In the genomic region with DNA sequence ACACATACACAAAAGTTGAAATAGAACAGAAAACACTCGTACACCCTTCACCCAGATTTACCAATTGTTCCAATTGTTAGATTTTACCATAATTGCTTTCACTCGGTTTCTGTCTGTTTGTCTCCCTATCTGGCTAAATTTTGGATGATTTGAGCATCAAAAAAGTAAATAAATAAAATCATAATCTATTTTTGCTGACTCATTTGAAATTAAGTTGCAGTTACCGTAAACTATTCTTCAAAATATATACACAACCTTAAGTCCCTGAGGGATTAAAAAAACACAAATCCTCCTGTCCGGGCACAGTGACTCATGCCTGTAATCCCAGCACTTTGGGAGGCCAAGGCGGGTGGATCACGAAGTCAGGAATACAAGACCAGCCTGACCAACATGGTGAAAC, we compare ENCODE assay signal across 21 cellular contexts.
A peak's percentile ranks its signal among the peaks of the same experiment; 100 is the strongest.
DNase-seq lines count a peak whose midpoint lies in the region; ATAC-seq, FAIRE-seq and TF ChIP-seq lines count a peak whose summit lies in the region.
"Had no signal": no experiment of that assay in that cellular context is flagged by ENCODE, and none has a peak within 500 bp of the region (broad histone marks: within the 10 kb centered on the region; RNA-seq: fewer than 3 reads in every experiment).

No MANE protein-coding gene starts in this region.

- H4K20me1 ChIP-seq in HepG2 (ENCODE audit: insufficient read depth, low read length) (no peaks in the 10 kb centered on the region), IMR-90 (ENCODE audit: insufficient read depth, low read length) (no peaks in the 10 kb centered on the region)

- ATAC-seq in HepG2 (no peak), right lobe of liver (no peak), IMR-90 (ENCODE audit: low read depth) (no peak), HG03439 (IDR thresholded peaks at IDR 0.05; ENCODE audit: unreplicated experiment) (no peak), GM21717 (IDR thresholded peaks at IDR 0.05; ENCODE audit: unreplicated experiment) (no peak)
- ATAC-seq: GM12878, HCT116 had no signal

- H3K4me2 ChIP-seq in HepG2 (ENCODE audit: low read depth, low read length) (no peak overlapping the region), IMR-90 (ENCODE audit: low read depth, low read length) (no peak overlapping the region)

- no peaks in the 10 kb centered on the region for H3K4me1 ChIP-seq in HepG2 (ENCODE audit: insufficient read depth, low read length)
- no peaks in the 10 kb centered on the region for H3K4me1 ChIP-seq in right lobe of liver
- H3K4me1 ChIP-seq in IMR-90 (ENCODE audit: control insufficient read depth, insufficient read depth, low read length) = no peaks in the 10 kb centered on the region
- H3K4me1 ChIP-seq: BE2C had no signal

- H3K79me1 ChIP-seq in IMR-90 (ENCODE audit: low read depth in 1 of 2, low read length in 2 of 2) = no peaks in the 10 kb centered on the region

- no peak overlapping the region for H4K8ac ChIP-seq in IMR-90 (ENCODE audit: low read depth in 2 of 2, low read length in 2 of 2)

- POLR2A ChIA-PET in HepG2 (lab: Yijun Ruan, JAX) = no interaction called here
- POLR2A ChIA-PET in IMR-90 (lab: Charles Lee; ENCODE audit: unreplicated experiment) = no interaction called here

- H3K4me3 ChIP-seq in HepG2 (replicated peaks in 1 of 3; ENCODE audit: insufficient read depth in 1 of 3, low read depth in 2 of 3, low read length in 3 of 3) = no peak overlapping the region
- H3K4me3 ChIP-seq in right lobe of liver = no peak overlapping the region
- no peak overlapping the region for H3K4me3 ChIP-seq in IMR-90 (ENCODE audit: insufficient read depth, low read depth, low read length)
- H3K4me3 ChIP-seq: GM12878 had no signal

- no peak overlapping the region for H3K14ac ChIP-seq in IMR-90 (replicated peaks; ENCODE audit: low read depth, low read length)

- H3K27me3 ChIP-seq in HepG2 (ENCODE audit: control insufficient read depth in 1 of 2, insufficient read depth in 2 of 2, low read length in 2 of 2) (no peaks in the 10 kb centered on the region; a peak in 1 of 5 replicates), right lobe of liver (no peaks in the 10 kb centered on the region), IMR-90 (ENCODE audit: control insufficient read depth, insufficient read depth, low read length) (no peaks in the 10 kb centered on the region)
- H3K27me3 ChIP-seq: BE2C had no signal

- H4K91ac ChIP-seq in IMR-90 (ENCODE audit: insufficient read depth, low read depth, low read length) = no peak overlapping the region

- H3K56ac ChIP-seq in IMR-90 (ENCODE audit: extremely low read depth, insufficient read depth, low read length) = no peak overlapping the region

- H2AFZ ChIP-seq in HepG2 (ENCODE audit: low read length) = no peak overlapping the region
- no peak overlapping the region for H2AFZ ChIP-seq in IMR-90 (replicated peaks; ENCODE audit: low read length, poor library complexity)

- no peaks in the 10 kb centered on the region for H3K36me3 ChIP-seq in HepG2 (replicated peaks in 1 of 2; ENCODE audit: control insufficient read depth in 1 of 2, insufficient read depth in 2 of 2, low read length in 2 of 2)
- H3K36me3 ChIP-seq in right lobe of liver = no peaks in the 10 kb centered on the region
- no peaks in the 10 kb centered on the region for H3K36me3 ChIP-seq in IMR-90 (ENCODE audit: control insufficient read depth, insufficient read depth, low read length)
- H3K36me3 ChIP-seq: BE2C had no signal

- H3K9me3 ChIP-seq in HepG2 (ENCODE audit: low read length) (no peaks in the 10 kb centered on the region), right lobe of liver (no peaks in the 10 kb centered on the region), IMR-90 (ENCODE audit: control insufficient read depth, insufficient read depth, low read length) (no peaks in the 10 kb centered on the region)
- H3K9me3 ChIP-seq: BE2C had no signal

- TF ChIP-seq POLR2A in HepG2 (IDR thresholded peaks at IDR 0.05; ENCODE audit: insufficient read depth in 1 of 2, low read depth in 2 of 2, low read length in 2 of 2) (no peak), right lobe of liver (IDR thresholded peaks at IDR 0.05) (no peak), IMR-90 (IDR thresholded peaks at IDR 0.05; ENCODE audit: low read depth, low read length) (no peak)

- H3K23ac ChIP-seq in IMR-90 (ENCODE audit: low read depth, low read length) = no peak overlapping the region

- WGBS in HepG2 (ENCODE audit: low lambda C conversion rate) = 3% methylated on average over 6 of the region's 6 CpGs
- 67% methylated on average over 6 of the region's 6 CpGs for WGBS in right lobe of liver (ENCODE audit: insufficient coverage, low coverage, low lambda C conversion rate, missing lambda C conversion rate)
- no CpG with 5 or more reads among the region's 6 CpGs for WGBS in IMR-90 (ENCODE audit: extremely low coverage in 2 of 2, insufficient read length in 1 of 2), 2 experiments

- FAIRE-seq in HepG2 (lab: Jason Lieb, UNC) = no peak
- FAIRE-seq: GM12878 had no signal

- no peak overlapping the region for H2BK15ac ChIP-seq in IMR-90 (ENCODE audit: low read depth, low read length)

- no peak overlapping the region for H2BK20ac ChIP-seq in IMR-90 (ENCODE audit: low read depth, low read length)

- in situ Hi-C loops in HepG2 (cut with HindIII; ENCODE audit: extremely low pct_ligation_motif_present, low pct_unique_long_range_greater_than_20kb) (no loop called here), IMR-90 (cut with MboI; ENCODE audit: low sequenced_read_pairs) (no loop called here)

- dilution Hi-C loops in IMR-90 (cut with HindIII; ENCODE audit: low sequenced_read_pairs, unreplicated experiment) = no loop called here

- H3K4ac ChIP-seq in IMR-90 (ENCODE audit: low read depth, low read length) = no peak overlapping the region

- no peak for TF ChIP-seq EP300 in HepG2 (IDR thresholded peaks at IDR 0.05; ENCODE audit: low read depth in 2 of 2, low read length in 2 of 2)
- no peak for TF ChIP-seq EP300 in HepG2 (CRISPR knock-in tag; IDR thresholded peaks at IDR 0.05; ENCODE audit: borderline replicate concordance)

- no peak overlapping the region for H3K18ac ChIP-seq in IMR-90 (ENCODE audit: low read depth, low read length)

- no peak for DNase-seq in HepG2 (ENCODE audit: low spot score)
- no peak for DNase-seq in right lobe of liver
- DNase-seq in IMR-90 = no peak
- DNase-seq in amniotic epithelial cell (ENCODE audit: low read depth) = peak; percentile 6
- no peak for DNase-seq in NCI-H69 (lab: John Stamatoyannopoulos, UW)
- DNase-seq: ACHN; BE2C; C1 segment of cervical spinal cord; CD4-positive, CD25-positive, alpha-beta regulatory T cell; CD8-positive, alpha-beta memory T cell; COR-L47; DMS 273 treated with DMSO at 0.1 percent for 48 hours; DMS53; DND-41; EL; GOT3; HFFc6 had no signal

- H3K27ac ChIP-seq in HepG2 (ENCODE audit: extremely low read length, insufficient read depth, low read length) (no peak overlapping the region), right lobe of liver (no peak overlapping the region), IMR-90 (ENCODE audit: insufficient read depth, low read length) (no peak overlapping the region)

- TF ChIP-seq CTCF in HepG2 (CRISPR knock-in tag; IDR thresholded peaks at IDR 0.05) (no peak), right lobe of liver (IDR thresholded peaks at IDR 0.05) (no peak), IMR-90 (conservative IDR thresholded peaks at IDR 0.05; ENCODE audit: low read depth, low read length) (no peak)

- H3K79me2 ChIP-seq in HepG2 (ENCODE audit: insufficient read depth, low read length) = no peaks in the 10 kb centered on the region

- no peak overlapping the region for H2BK5ac ChIP-seq in IMR-90 (ENCODE audit: low read depth, low read length, poor library complexity, severe bottlenecking)

- no peaks in the 10 kb centered on the region for H3K9me1 ChIP-seq in IMR-90 (ENCODE audit: insufficient read depth, low read length)

- H2AK9ac ChIP-seq in IMR-90 (replicated peaks; ENCODE audit: low read depth, low read length, poor library complexity) = no peak overlapping the region

- H4K5ac ChIP-seq in IMR-90 (ENCODE audit: low read depth, low read length) = no peak overlapping the region

- BruUV-seq in HepG2 (replicated peaks; lab: Mats Ljungman, UMichigan) (no TSS peak), IMR-90 (replicated peaks; lab: Mats Ljungman, UMichigan) (no TSS peak)

- CTCF ChIA-PET in HepG2 (lab: Yijun Ruan, JAX; ENCODE audit: low intra/inter-chr PET ratio, low total read pairs) = no interaction called here
- CTCF ChIA-PET in IMR-90 (lab: Yijun Ruan, JAX) = no interaction called here

- no peak overlapping the region for H2BK120ac ChIP-seq in IMR-90 (ENCODE audit: low read depth, low read length)

- H3K9ac ChIP-seq in HepG2 (ENCODE audit: insufficient read depth, low read depth, low read length) = no peak overlapping the region
- H3K9ac ChIP-seq in IMR-90 (ENCODE audit: low read depth, low read length) = no peak overlapping the region

- TF ChIP-seq RAD21 in HepG2 (CRISPR knock-in tag; IDR thresholded peaks at IDR 0.05) (no peak), IMR-90 (IDR thresholded peaks at IDR 0.05; ENCODE audit: low read length) (no peak)

- no peak overlapping the region for H2AK5ac ChIP-seq in IMR-90 (ENCODE audit: low read depth, low read length)

- intact Hi-C loops in HepG2 (cut with micrococcal nuclease; ENCODE audit: unreplicated experiment) (no loop called here), right lobe of liver (cut with DNase I) (no loop called here), IMR-90 (cut with micrococcal nuclease) (no loop called here)

TF ChIP-seq in HepG2, 621 proteins besides CTCF, POLR2A, EP300 and RAD21:
- TF ChIP-seq KDM2A (CRISPR knock-in tag; IDR thresholded peaks at IDR 0.05; ENCODE audit: borderline replicate concordance, low read depth) = no peak
- TF ChIP-seq MAFF (IDR thresholded peaks at IDR 0.05; ENCODE audit: low read depth, low read length) = peak; percentile 84
- TF ChIP-seq, protein P1, sequence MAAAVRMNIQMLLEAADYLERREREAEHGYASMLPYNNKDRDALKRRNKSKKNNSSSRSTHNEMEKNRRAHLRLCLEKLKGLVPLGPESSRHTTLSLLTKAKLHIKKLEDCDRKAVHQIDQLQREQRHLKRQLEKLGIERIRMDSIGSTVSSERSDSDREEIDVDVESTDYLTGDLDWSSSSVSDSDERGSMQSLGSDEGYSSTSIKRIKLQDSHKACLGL (CRISPR knock-in tag; IDR thresholded peaks at IDR 0.05) = no peak
- peak; percentile 78 to 85 for TF ChIP-seq MAFK (conservative IDR thresholded peaks at IDR 0.05 in 1 of 2, IDR thresholded peaks at IDR 0.05 in 1 of 2; ENCODE audit: low read length in 2 of 2)
TF ChIP-seq in HepG2: peak in this region for 2.

TF ChIP-seq in IMR-90, 13 proteins besides CTCF, POLR2A, EP300 and RAD21 (continues in another document):
- TF ChIP-seq, protein P2, sequence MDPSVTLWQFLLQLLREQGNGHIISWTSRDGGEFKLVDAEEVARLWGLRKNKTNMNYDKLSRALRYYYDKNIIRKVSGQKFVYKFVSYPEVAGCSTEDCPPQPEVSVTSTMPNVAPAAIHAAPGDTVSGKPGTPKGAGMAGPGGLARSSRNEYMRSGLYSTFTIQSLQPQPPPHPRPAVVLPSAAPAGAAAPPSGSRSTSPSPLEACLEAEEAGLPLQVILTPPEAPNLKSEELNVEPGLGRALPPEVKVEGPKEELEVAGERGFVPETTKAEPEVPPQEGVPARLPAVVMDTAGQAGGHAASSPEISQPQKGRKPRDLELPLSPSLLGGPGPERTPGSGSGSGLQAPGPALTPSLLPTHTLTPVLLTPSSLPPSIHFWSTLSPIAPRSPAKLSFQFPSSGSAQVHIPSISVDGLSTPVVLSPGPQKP (IDR thresholded peaks at IDR 0.05; ENCODE audit: borderline replicate concordance, low read depth, low read length) = no peak
- TF ChIP-seq SMC3 (IDR thresholded peaks at IDR 0.05; ENCODE audit: low read depth, low read length) = no peak
